ENCODE assay signal across 1 cellular context in the genomic region with DNA sequence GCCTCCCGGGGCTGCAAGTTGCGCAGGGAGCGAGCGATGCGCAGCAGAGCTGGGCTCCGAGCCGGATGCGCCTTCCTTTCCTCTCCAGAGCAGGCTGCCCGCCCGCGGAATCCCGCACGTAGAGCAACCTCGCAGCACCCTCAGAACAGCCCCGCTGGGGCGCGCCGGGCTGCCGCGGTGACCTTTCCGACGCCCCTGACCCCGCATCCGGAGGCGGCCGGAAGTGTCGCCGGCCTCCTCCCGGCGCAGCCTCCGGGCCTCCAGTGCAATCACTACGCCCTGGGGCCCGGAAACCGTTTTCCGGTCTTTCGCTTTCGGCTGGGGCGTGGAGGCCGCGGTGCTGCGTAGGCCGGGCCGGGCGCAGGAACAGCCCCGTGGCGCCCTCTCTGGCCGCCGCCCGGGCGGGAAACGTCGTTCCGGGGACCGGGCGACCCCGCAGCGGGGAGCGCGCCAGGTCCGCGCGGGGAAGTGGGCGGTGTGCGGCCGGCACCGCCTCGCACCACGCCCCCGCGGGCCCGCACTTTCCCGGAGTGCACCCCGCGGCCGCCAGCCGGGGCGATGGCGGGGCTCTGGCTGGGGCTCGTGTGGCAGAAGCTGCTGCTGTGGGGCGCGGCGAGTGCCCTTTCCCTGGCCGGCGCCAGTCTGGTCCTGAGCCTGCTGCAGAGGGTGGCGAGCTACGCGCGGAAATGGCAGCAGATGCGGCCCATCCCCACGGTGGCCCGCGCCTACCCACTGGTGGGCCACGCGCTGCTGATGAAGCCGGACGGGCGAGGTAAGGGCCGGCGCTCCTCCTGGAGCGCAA.
TF ChIP-seq lines count a peak whose summit lies in the region.

A gene (plus strand): TSS at position 302 of the 802 bp plus-strand sequence. CDS start 257 bp downstream, at position 559.

TF ChIP-seq in HepG2, 621 proteins besides CTCF, POLR2A, EP300 and RAD21 (continued from another document and continues in another):
- TF ChIP-seq, protein P1, sequence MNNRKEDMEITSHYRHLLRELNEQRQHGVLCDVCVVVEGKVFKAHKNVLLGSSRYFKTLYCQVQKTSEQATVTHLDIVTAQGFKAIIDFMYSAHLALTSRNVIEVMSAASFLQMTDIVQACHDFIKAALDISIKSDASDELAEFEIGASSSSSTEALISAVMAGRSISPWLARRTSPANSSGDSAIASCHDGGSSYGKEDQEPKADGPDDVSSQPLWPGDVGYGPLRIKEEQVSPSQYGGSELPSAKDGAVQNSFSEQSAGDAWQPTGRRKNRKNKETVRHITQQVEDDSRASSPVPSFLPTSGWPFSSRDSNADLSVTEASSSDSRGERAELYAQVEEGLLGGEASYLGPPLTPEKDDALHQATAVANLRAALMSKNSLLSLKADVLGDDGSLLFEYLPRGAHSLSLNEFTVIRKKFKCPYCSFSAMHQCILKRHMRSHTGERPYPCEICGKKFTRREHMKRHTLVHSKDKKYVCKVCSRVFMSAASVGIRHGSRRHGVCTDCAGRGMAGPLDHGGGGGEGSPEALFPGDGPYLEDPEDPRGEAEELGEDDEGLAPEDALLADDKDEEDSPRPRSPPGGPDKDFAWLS (CRISPR knock-in tag; IDR thresholded peaks at IDR 0.05; ENCODE audit: borderline replicate concordance) = no peak; the same call in 1 of the 2 replicates
- TF ChIP-seq ZBTB8A (CRISPR knock-in tag; IDR thresholded peaks at IDR 0.05; ENCODE audit: borderline replicate concordance, low read depth) (no peak), ZC3H4 (CRISPR knock-in tag; IDR thresholded peaks at IDR 0.05; ENCODE audit: borderline replicate concordance) (no peak), NFE2L1 (CRISPR knock-in tag; IDR thresholded peaks at IDR 0.05; ENCODE audit: borderline replicate concordance) (no peak), FOXK2 (IDR thresholded peaks at IDR 0.05) (no peak), ZNF816 (CRISPR knock-in tag; IDR thresholded peaks at IDR 0.05; ENCODE audit: borderline replicate concordance) (peak; percentile 81), SMAD9 (CRISPR knock-in tag; IDR thresholded peaks at IDR 0.05) (no peak), ZNF747 (CRISPR knock-in tag; IDR thresholded peaks at IDR 0.05; ENCODE audit: borderline replicate concordance) (peak; percentile 89), ZNF615 (CRISPR knock-in tag; IDR thresholded peaks at IDR 0.05; ENCODE audit: borderline replicate concordance) (no peak), HOXA3 (CRISPR knock-in tag; IDR thresholded peaks at IDR 0.05) (peak; percentile 80), ZNF430 (CRISPR knock-in tag; IDR thresholded peaks at IDR 0.05) (peak; percentile 12; the same call in 1 of the 2 replicates), ADNP (CRISPR knock-in tag; IDR thresholded peaks at IDR 0.05) (no peak), FOSL2 (CRISPR knock-in tag; IDR thresholded peaks at IDR 0.05) (peak; percentile 22), ZNF460 (CRISPR knock-in tag; IDR thresholded peaks at IDR 0.05; ENCODE audit: borderline replicate concordance) (peak; percentile 9; the same call in 1 of the 2 replicates), ZSCAN30 (CRISPR knock-in tag; IDR thresholded peaks at IDR 0.05) (no peak), HES4 (CRISPR knock-in tag; IDR thresholded peaks at IDR 0.05; ENCODE audit: borderline replicate concordance) (peak; percentile 87), ZNF333 (CRISPR knock-in tag; IDR thresholded peaks at IDR 0.05; ENCODE audit: borderline replicate concordance) (peak; percentile 60; the same call in 1 of the 2 replicates), FOSL1 (CRISPR knock-in tag; IDR thresholded peaks at IDR 0.05; ENCODE audit: borderline replicate concordance) (no peak), HNF4G (IDR thresholded peaks at IDR 0.05; ENCODE audit: borderline replicate concordance, low read depth, low read length) (no peak; the same call in 1 of the 2 replicates), HNF4G (CRISPR knock-in tag; IDR thresholded peaks at IDR 0.05; ENCODE audit: borderline replicate concordance, low read depth) (no peak), ZSCAN9 (CRISPR knock-in tag; IDR thresholded peaks at IDR 0.05; ENCODE audit: borderline replicate concordance) (peak; percentile 70), ZNF552 (CRISPR knock-in tag; IDR thresholded peaks at IDR 0.05; ENCODE audit: borderline replicate concordance) (no peak), JUNB (CRISPR knock-in tag; IDR thresholded peaks at IDR 0.05; ENCODE audit: borderline replicate concordance) (no peak), RARA (CRISPR knock-in tag; IDR thresholded peaks at IDR 0.05) (peak; percentile 68), GLI4 (CRISPR knock-in tag; IDR thresholded peaks at IDR 0.05; ENCODE audit: borderline replicate concordance) (no peak), ZNF446 (CRISPR knock-in tag; IDR thresholded peaks at IDR 0.05) (0 out of 2 replicates have a peak, but pooled peaks have one; percentile 16), PITX1 (CRISPR knock-in tag; IDR thresholded peaks at IDR 0.05) (peak; percentile 17; the same call in 1 of the 2 replicates), POLR2AphosphoS5 (IDR thresholded peaks at IDR 0.05; ENCODE audit: low read depth, low read length) (peak; percentile 58), ZNF337 (CRISPR knock-in tag; IDR thresholded peaks at IDR 0.05; ENCODE audit: borderline replicate concordance, low read depth) (no peak), ZNF329 (CRISPR knock-in tag; IDR thresholded peaks at IDR 0.05; ENCODE audit: low read depth) (peak; percentile 9; the same call in 1 of the 2 replicates), ZNF777 (CRISPR knock-in tag; IDR thresholded peaks at IDR 0.05) (peak; percentile 72; the same call in 1 of the 2 replicates)
- TF ChIP-seq, protein P2, sequence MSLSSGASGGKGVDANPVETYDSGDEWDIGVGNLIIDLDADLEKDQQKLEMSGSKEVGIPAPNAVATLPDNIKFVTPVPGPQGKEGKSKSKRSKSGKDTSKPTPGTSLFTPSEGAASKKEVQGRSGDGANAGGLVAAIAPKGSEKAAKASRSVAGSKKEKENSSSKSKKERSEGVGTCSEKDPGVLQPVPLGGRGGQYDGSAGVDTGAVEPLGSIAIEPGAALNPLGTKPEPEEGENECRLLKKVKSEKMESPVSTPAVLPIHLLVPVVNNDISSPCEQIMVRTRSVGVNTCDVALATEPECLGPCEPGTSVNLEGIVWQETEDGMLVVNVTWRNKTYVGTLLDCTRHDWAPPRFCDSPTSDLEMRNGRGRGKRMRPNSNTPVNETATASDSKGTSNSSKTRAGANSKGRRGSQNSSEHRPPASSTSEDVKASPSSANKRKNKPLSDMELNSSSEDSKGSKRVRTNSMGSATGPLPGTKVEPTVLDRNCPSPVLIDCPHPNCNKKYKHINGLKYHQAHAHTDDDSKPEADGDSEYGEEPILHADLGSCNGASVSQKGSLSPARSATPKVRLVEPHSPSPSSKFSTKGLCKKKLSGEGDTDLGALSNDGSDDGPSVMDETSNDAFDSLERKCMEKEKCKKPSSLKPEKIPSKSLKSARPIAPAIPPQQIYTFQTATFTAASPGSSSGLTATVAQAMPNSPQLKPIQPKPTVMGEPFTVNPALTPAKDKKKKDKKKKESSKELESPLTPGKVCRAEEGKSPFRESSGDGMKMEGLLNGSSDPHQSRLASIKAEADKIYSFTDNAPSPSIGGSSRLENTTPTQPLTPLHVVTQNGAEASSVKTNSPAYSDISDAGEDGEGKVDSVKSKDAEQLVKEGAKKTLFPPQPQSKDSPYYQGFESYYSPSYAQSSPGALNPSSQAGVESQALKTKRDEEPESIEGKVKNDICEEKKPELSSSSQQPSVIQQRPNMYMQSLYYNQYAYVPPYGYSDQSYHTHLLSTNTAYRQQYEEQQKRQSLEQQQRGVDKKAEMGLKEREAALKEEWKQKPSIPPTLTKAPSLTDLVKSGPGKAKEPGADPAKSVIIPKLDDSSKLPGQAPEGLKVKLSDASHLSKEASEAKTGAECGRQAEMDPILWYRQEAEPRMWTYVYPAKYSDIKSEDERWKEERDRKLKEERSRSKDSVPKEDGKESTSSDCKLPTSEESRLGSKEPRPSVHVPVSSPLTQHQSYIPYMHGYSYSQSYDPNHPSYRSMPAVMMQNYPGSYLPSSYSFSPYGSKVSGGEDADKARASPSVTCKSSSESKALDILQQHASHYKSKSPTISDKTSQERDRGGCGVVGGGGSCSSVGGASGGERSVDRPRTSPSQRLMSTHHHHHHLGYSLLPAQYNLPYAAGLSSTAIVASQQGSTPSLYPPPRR (CRISPR knock-in tag; IDR thresholded peaks at IDR 0.05; ENCODE audit: borderline replicate concordance) = peak; percentile 63; the same call in 1 of the 2 replicates
- TF ChIP-seq, protein P3, sequence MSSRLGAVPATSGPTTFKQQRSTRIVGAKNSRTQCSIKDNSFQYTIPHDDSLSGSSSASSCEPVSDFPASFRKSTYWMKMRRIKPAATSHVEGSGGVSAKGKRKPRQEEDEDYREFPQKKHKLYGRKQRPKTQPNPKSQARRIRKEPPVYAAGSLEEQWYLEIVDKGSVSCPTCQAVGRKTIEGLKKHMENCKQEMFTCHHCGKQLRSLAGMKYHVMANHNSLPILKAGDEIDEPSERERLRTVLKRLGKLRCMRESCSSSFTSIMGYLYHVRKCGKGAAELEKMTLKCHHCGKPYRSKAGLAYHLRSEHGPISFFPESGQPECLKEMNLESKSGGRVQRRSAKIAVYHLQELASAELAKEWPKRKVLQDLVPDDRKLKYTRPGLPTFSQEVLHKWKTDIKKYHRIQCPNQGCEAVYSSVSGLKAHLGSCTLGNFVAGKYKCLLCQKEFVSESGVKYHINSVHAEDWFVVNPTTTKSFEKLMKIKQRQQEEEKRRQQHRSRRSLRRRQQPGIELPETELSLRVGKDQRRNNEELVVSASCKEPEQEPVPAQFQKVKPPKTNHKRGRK (CRISPR knock-in tag; IDR thresholded peaks at IDR 0.05) = no peak
- TF ChIP-seq, protein P4, sequence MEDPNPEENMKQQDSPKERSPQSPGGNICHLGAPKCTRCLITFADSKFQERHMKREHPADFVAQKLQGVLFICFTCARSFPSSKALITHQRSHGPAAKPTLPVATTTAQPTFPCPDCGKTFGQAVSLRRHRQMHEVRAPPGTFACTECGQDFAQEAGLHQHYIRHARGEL (CRISPR knock-in tag; IDR thresholded peaks at IDR 0.05) = no peak
- TF ChIP-seq, protein P5, sequence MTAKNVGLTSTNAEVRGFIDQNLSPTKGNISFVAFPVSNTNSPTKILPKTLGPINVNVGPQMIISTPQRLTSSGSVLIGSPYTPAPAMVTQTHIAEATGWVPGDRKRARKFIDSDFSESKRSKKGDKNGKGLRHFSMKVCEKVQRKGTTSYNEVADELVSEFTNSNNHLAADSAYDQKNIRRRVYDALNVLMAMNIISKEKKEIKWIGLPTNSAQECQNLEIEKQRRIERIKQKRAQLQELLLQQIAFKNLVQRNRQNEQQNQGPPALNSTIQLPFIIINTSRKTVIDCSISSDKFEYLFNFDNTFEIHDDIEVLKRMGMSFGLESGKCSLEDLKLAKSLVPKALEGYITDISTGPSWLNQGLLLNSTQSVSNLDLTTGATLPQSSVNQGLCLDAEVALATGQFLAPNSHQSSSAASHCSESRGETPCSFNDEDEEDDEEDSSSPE (CRISPR knock-in tag; IDR thresholded peaks at IDR 0.05) = peak; percentile 80; the same call in 1 of the 2 replicates
- TF ChIP-seq, protein P6, sequence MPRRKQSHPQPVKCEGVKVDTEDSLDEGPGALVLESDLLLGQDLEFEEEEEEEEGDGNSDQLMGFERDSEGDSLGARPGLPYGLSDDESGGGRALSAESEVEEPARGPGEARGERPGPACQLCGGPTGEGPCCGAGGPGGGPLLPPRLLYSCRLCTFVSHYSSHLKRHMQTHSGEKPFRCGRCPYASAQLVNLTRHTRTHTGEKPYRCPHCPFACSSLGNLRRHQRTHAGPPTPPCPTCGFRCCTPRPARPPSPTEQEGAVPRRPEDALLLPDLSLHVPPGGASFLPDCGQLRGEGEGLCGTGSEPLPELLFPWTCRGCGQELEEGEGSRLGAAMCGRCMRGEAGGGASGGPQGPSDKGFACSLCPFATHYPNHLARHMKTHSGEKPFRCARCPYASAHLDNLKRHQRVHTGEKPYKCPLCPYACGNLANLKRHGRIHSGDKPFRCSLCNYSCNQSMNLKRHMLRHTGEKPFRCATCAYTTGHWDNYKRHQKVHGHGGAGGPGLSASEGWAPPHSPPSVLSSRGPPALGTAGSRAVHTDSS (CRISPR knock-in tag; conservative IDR thresholded peaks at IDR 0.05) = no peak
- TF ChIP-seq, protein P7, sequence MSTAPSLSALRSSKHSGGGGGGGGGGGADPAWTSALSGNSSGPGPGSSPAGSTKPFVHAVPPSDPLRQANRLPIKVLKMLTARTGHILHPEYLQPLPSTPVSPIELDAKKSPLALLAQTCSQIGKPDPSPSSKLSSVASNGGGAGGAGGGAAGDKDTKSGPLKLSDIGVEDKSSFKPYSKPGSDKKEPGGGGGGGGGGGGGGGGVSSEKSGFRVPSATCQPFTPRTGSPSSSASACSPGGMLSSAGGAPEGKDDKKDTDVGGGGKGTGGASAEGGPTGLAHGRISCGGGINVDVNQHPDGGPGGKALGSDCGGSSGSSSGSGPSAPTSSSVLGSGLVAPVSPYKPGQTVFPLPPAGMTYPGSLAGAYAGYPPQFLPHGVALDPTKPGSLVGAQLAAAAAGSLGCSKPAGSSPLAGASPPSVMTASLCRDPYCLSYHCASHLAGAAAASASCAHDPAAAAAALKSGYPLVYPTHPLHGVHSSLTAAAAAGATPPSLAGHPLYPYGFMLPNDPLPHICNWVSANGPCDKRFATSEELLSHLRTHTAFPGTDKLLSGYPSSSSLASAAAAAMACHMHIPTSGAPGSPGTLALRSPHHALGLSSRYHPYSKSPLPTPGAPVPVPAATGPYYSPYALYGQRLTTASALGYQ (CRISPR knock-in tag; IDR thresholded peaks at IDR 0.05) = peak; percentile 46; the same call in 1 of the 2 replicates
- TF ChIP-seq, protein P8, sequence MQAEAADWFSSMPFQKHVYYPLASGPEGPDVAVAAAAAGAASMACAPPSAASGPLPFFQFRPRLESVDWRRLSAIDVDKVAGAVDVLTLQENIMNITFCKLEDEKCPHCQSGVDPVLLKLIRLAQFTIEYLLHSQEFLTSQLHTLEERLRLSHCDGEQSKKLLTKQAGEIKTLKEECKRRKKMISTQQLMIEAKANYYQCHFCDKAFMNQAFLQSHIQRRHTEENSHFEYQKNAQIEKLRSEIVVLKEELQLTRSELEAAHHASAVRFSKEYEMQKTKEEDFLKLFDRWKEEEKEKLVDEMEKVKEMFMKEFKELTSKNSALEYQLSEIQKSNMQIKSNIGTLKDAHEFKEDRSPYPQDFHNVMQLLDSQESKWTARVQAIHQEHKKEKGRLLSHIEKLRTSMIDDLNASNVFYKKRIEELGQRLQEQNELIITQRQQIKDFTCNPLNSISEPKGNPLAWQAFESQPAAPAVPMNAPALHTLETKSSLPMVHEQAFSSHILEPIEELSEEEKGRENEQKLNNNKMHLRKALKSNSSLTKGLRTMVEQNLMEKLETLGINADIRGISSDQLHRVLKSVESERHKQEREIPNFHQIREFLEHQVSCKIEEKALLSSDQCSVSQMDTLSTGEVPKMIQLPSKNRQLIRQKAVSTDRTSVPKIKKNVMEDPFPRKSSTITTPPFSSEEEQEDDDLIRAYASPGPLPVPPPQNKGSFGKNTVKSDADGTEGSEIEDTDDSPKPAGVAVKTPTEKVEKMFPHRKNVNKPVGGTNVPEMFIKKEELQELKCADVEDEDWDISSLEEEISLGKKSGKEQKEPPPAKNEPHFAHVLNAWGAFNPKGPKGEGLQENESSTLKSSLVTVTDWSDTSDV (CRISPR knock-in tag; IDR thresholded peaks at IDR 0.05) = 0 out of 2 replicates have a peak, but pooled peaks have one; percentile 24
- TF ChIP-seq, protein P9, sequence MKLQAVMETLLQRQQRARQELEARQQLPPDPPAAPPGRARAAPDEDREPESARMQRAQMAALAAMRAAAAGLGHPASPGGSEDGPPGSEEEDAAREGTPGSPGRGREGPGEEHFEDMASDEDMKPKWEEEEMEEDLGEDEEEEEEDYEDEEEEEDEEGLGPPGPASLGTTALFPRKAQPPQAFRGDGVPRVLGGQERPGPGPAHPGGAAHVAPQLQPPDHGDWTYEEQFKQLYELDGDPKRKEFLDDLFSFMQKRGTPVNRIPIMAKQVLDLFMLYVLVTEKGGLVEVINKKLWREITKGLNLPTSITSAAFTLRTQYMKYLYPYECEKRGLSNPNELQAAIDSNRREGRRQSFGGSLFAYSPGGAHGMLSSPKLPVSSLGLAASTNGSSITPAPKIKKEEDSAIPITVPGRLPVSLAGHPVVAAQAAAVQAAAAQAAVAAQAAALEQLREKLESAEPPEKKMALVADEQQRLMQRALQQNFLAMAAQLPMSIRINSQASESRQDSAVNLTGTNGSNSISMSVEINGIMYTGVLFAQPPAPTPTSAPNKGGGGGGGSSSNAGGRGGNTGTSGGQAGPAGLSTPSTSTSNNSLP (IDR thresholded peaks at IDR 0.05; ENCODE audit: low read depth, low read length) = no peak
